In the genomic region with DNA sequence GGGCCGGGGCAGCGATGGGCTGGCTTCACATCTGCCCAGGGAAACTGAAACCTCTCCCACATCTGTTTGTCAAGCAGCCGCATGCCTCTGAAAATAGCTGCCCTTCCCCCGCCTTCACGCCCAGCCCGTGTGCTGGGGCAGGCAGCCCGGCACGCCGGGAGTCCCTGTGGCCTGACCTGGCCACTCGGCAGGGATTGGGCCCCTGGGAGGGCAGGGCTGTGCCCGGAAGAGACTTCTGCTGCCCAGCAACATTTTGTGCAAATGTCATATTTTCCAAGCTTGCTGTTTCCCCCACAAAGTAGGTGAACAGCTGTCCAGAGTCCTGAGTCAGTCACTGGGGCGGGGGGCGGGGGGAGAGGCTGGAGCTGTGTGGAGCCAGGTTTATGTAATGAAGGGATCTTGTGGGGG, we compare ENCODE assay signal across 8 cellular contexts. TPM values are rescaled to one million over a fixed set of nuclear protein-coding genes. Genes with fewer than 3 reads are reported as not detected.
DNase-seq lines count a peak whose midpoint lies in the region; ATAC-seq lines count a peak whose summit lies in the region.

No MANE protein-coding gene starts in this region.

- ATAC-seq in GM21390 (IDR thresholded peaks at IDR 0.05; ENCODE audit: unreplicated experiment) (no peak), HG02759 (IDR thresholded peaks at IDR 0.05; ENCODE audit: unreplicated experiment) (no peak)

- H3K9ac ChIP-seq in stomach smooth muscle (ENCODE audit: low read length in 2 of 2) = no peak overlapping the region

- H3K4me1 ChIP-seq in stomach smooth muscle (ENCODE audit: control insufficient read depth, insufficient read depth, low read length) = peaks cover 22% of the 10 kb centered on the region

- H3K9me3 ChIP-seq in stomach smooth muscle (ENCODE audit: control insufficient read depth in 2 of 2, low read length in 2 of 2) = no peaks in the 10 kb centered on the region

- no peak overlapping the region for H3K27ac ChIP-seq in stomach smooth muscle (ENCODE audit: low read length)

- H3K36me3 ChIP-seq in stomach smooth muscle (ENCODE audit: control insufficient read depth in 2 of 2, insufficient read depth in 2 of 2, low read length in 2 of 2) = peaks cover 0 to 2% of the 10 kb centered on the region in 2 donors

- H3K27me3 ChIP-seq in stomach smooth muscle (ENCODE audit: control insufficient read depth in 1 of 2, insufficient read depth in 2 of 2, low read length in 2 of 2) = no peaks in the 10 kb centered on the region

- DNase-seq in HT-29 (ENCODE audit: low spot score) (peak; percentile 21), astrocyte of the hippocampus (ENCODE audit: low read depth, low spot score) (peak; percentile 59), islet precursor cell (peak; percentile 78), SHP77 (lab: John Stamatoyannopoulos, UW) (no peak)
- no peak for DNase-seq in central memory CD4-positive, alpha-beta T cell

- H3K4me3 ChIP-seq in stomach smooth muscle (ENCODE audit: low read length in 2 of 2) = peak overlapping the region; percentile 42 to 52

RNA-seq across cellular contexts. Expression of a gene that starts 8.2 kb away (rescaled TPM):
- 14.5 and 17.6 TPM in 2 replicates for total RNA-seq in HT-29 (2014; rRNA removed; shearing (Covaris generic))

Comparison
In these comparisons a context has a peak if more than half of its experiments do, and no peak if none do; other contexts are left out.
1. DNase-seq: peak in HT-29 (single experiment), astrocyte of the hippocampus (single experiment) and islet precursor cell (single experiment); none in SHP77 (0 of 2) and central memory CD4-positive, alpha-beta T cell (single experiment).